Comparison of ENCODE assay signal across 24 cellular contexts in the genomic region with DNA sequence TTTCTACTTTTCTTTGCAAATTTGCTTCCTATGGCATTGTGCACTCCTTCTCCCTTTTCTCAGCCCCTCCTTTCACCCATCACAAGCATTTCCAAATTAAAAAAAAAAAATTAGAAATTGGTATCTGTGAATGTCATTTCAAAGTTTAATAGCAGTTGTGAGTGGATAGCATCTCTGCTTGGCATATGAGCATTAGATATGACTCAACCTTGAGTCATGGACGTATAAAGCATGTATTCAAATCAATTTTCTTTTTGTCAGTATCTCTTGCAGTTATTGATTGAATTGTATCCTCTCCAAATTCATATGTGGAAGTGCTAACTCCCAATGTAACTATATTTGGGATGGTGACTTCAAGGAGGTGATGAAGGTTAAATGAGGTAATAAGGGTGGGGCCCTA.
"Had no signal": no experiment of that assay in that cellular context is flagged by ENCODE, and none has a peak within 500 bp of the region (broad histone marks: within the 10 kb centered on the region; RNA-seq: fewer than 3 reads in every experiment).

No MANE protein-coding gene starts in this region.

- H3K9me3 ChIP-seq: ascending aorta, left ventricle myocardium inferior, prostate gland, right atrium auricular region, thyroid gland had no signal

- H3K27ac ChIP-seq: ascending aorta, coronary artery, left ventricle myocardium inferior, prostate gland, right atrium auricular region, thyroid gland had no signal

- DNase-seq: activated B cell treated with CpG ODN at 0.5 μM for 24 hours; activated CD4-positive, alpha-beta T cell treated with anti-CD3 and anti-CD28 coated beads, Interleukin-2, amount 10 ng/mL, durations not matched to agents 24 days and 14 days; activated CD8-positive, alpha-beta T cell treated with anti-CD3 and anti-CD28 coated beads for 36 hours; activated effector memory CD4-positive, alpha-beta T cell treated with Interleukin-2 at 50 U/mL for 16 hours; activated naive CD4-positive, alpha-beta T cell treated with anti-CD3 and anti-CD28 coated beads, Interleukin-2, amount 50 U/mL, for 16 hours; activated T-cell treated with anti-CD3 and anti-CD28 coated beads, Interleukin-2, amount 50 U/mL, for 1 hour; glutamatergic neuron; hippocampal formation; left ventricle myocardium inferior; stimulated activated CD4-positive, alpha-beta T cell treated with anti-CD3 and anti-CD28 coated beads, Interleukin-12 subunit alpha, Interleukin-12 subunit beta, amount 100 ng/mL, for 4 hours; stimulated activated CD4-positive, alpha-beta T cell treated with anti-CD3 and anti-CD28 coated beads, Interleukin-1b, Interleukin-23, amount 100 ng/mL, for 48 hours; stimulated activated CD8-positive, alpha-beta memory T cell treated with anti-CD3 and anti-CD28 coated beads, Interleukin-4, amount 100 ng/mL, for 48 hours; stimulated activated naive CD4-positive, alpha-beta T cell; T-helper 1 cell; T-helper 9 cell; thyroid gland had no signal

- H3K36me3 Mint-ChIP-seq: memory B cell had no signal

- H3K9me3 Mint-ChIP-seq: activated B cell treated with CpG ODN at 0.5 μM for 24 hours; activated CD4-positive, alpha-beta T cell treated with anti-CD3 and anti-CD28 coated beads, Interleukin-2, amount 10 ng/mL, durations not matched to agents 24 days and 14 days; activated CD8-positive, alpha-beta T cell treated with anti-CD3 and anti-CD28 coated beads for 36 hours; memory B cell; neural crest cell had no signal

- FAIRE-seq: endometrium had no signal

- H3K4me3 Mint-ChIP-seq: activated B cell treated with CpG ODN at 0.5 μM for 24 hours; activated CD4-positive, alpha-beta T cell treated with anti-CD3 and anti-CD28 coated beads, Interleukin-2, amount 10 ng/mL, durations not matched to agents 24 days and 14 days; activated CD8-positive, alpha-beta T cell treated with anti-CD3 and anti-CD28 coated beads for 36 hours; memory B cell; neural crest cell had no signal

- H3K27ac Mint-ChIP-seq: activated B cell treated with CpG ODN at 0.5 μM for 24 hours; activated CD4-positive, alpha-beta T cell treated with anti-CD3 and anti-CD28 coated beads, Interleukin-2, amount 10 ng/mL, durations not matched to agents 24 days and 14 days; activated CD8-positive, alpha-beta T cell treated with anti-CD3 and anti-CD28 coated beads for 36 hours; memory B cell had no signal

- H3K36me3 ChIP-seq: ascending aorta, left ventricle myocardium inferior, prostate gland, right atrium auricular region, thyroid gland had no signal

- H3K4me1 ChIP-seq: ascending aorta, left ventricle myocardium inferior, prostate gland, right atrium auricular region, thyroid gland had no signal

- H3K4me1 Mint-ChIP-seq: activated B cell treated with CpG ODN at 0.5 μM for 24 hours; activated CD4-positive, alpha-beta T cell treated with anti-CD3 and anti-CD28 coated beads, Interleukin-2, amount 10 ng/mL, durations not matched to agents 24 days and 14 days; neural crest cell had no signal

- ATAC-seq: activated CD8-positive, alpha-beta T cell treated with anti-CD3 and anti-CD28 coated beads for 36 hours; esophagus mucosa had no signal

- H3K4me3 ChIP-seq: ascending aorta, coronary artery, left ventricle myocardium inferior, prostate gland, right atrium auricular region, thyroid gland had no signal

- H3K27me3 ChIP-seq: ascending aorta, right atrium auricular region, thyroid gland had no signal
